ENCODE assay signal across 8 cellular contexts in the genomic region with DNA sequence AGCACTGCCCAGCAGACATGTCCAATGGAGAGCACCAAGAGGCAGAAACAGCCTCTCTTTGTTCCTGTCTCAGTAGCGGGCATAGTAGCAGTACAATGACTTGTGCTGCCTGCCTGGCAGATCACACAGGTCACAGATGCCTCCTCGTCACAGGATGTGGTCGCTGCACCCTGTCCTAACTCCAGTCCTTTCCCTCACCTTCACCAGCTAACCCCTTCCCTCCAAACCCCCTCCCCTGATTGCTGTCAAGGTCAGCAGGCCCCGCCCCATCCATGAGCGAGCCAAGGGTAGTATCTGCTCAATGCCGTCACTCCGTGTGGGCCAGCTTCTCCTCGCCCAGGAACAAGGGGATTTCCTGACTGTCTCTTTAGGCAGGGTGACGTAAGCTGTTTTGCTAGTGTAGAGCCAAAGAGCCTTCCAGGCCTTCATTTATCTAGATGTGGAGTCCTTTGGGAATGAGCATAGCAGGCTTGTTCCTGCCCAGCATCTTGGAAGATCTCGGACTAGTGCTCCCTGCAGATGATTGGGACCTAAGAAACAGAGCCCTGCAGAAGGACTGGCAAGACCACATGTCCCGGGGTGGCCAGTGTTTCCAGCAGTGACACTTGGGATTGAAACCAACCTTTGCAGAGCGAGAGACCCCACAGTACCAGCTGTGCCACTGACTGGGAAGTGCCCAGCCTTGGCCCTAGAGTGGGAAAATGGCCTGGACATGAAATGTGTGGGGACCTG.
DNase-seq lines count a peak whose midpoint lies in the region; ATAC-seq, FAIRE-seq and TF ChIP-seq lines count a peak whose summit lies in the region.

No MANE protein-coding gene starts in this region.

- H2AFZ ChIP-seq in H1 (ENCODE audit: low read length): no peak overlapping the region

- peak; percentile 92 for DNase-seq in CD1c-positive myeloid dendritic cell (ENCODE audit: extremely low spot score)
- peak; percentile 51 to 61 for DNase-seq in activated CD8-positive, alpha-beta memory T cell treated with anti-CD3 and anti-CD28 coated beads for 4 hours (ENCODE audit: low read depth in 2 of 2)
- DNase-seq in H1 (ENCODE audit: low read depth in 1 of 2, low spot score in 2 of 2): no peak
- DNase-seq in pancreas: peak in 2 of 6 donors; percentile 41 to 68
- peak in 1 of 2 donors; percentile 69 for DNase-seq in upper lobe of left lung
- no peak for DNase-seq in D721Med (ENCODE audit: insufficient read length, low spot score)
- DNase-seq in mesendoderm: no peak

- 94% methylated on average over 12 of the region's 12 CpGs; no CpG with 5 or more reads in 1 of the 2 experiments for WGBS in H1 (ENCODE audit: extremely low coverage in 1 of 2, insufficient coverage in 1 of 2, insufficient read length in 1 of 2, insufficient replicate concordance in 2 of 2, low coverage in 1 of 2, low lambda C conversion rate in 2 of 2, missing lambda C conversion rate in 1 of 2), 2 experiments
- 30 to 38% methylated on average over 12 of the region's 12 CpGs for WGBS in pancreas, 2 donors
- WGBS in upper lobe of left lung, 2 donors: 40 to 44% methylated on average over 6 to 11 of the region's 12 CpGs
- WGBS in mesendoderm (ENCODE audit: extremely low coverage, insufficient coverage, low lambda C conversion rate): no CpG with 5 or more reads among the region's 12 CpGs

- H3K36me3 ChIP-seq in KOPT-K1 (ENCODE audit: insufficient read depth, low read length) (no peaks in the 10 kb centered on the region), H1 (ENCODE audit: control insufficient read depth in 2 of 4, insufficient read depth in 4 of 4, low read length in 3 of 4) (no peaks in the 10 kb centered on the region), pancreas (no peaks in the 10 kb centered on the region), upper lobe of left lung (no peaks in the 10 kb centered on the region), mesendoderm (ENCODE audit: control insufficient read depth, insufficient read depth, low read length) (no peaks in the 10 kb centered on the region)

- H3K9me3 ChIP-seq in KOPT-K1 (ENCODE audit: insufficient read depth, low read length, poor library complexity, severe bottlenecking) (no peaks in the 10 kb centered on the region), H1 (ENCODE audit: insufficient read depth in 2 of 2, low read depth in 1 of 2, low read length in 1 of 2) (no peaks in the 10 kb centered on the region), pancreas (no peaks in the 10 kb centered on the region), upper lobe of left lung (no peaks in the 10 kb centered on the region)

- peak; percentile 29 to 79 (median 65) for ATAC-seq in pancreas
- peak; percentile 39 to 78 for ATAC-seq in upper lobe of left lung (ENCODE audit: low FRiP score in 2 of 2)

- H3K4ac ChIP-seq in H1 (replicated peaks; ENCODE audit: insufficient read length, low read depth, low read length) (no peak overlapping the region), mesendoderm (ENCODE audit: low read depth, low read length) (no peak overlapping the region)

- H4K91ac ChIP-seq in H1 (replicated peaks; ENCODE audit: insufficient read length, low read length): no peak overlapping the region

- H2BK120ac ChIP-seq in H1 (replicated peaks; ENCODE audit: low read depth, low read length) (no peak overlapping the region), mesendoderm (ENCODE audit: low read depth, low read length) (no peak overlapping the region)

- H2BK5ac ChIP-seq in H1 (ENCODE audit: low read depth, low read length) (no peak overlapping the region), mesendoderm (ENCODE audit: low read length) (no peak overlapping the region)

- FAIRE-seq in H1 (lab: Jason Lieb, UNC): no peak
- FAIRE-seq in pancreas (lab: Jason Lieb, UNC): no peak
- FAIRE-seq in D721Med (lab: Jason Lieb, UNC): no peak

- TF ChIP-seq CTCF in H1 (IDR thresholded peaks at IDR 0.05; ENCODE audit: control extremely low read depth in 1 of 3, insufficient read depth in 1 of 3, low read depth in 1 of 3, low read length in 3 of 3) (no peak), pancreas (IDR thresholded peaks at IDR 0.05) (no peak), upper lobe of left lung (IDR thresholded peaks at IDR 0.05) (no peak), D721Med (IDR thresholded peaks at IDR 0.05; ENCODE audit: insufficient read depth, missing control alignments) (no peak)

- H3K79me1 ChIP-seq in H1 (ENCODE audit: low read depth, low read length) (no peaks in the 10 kb centered on the region), mesendoderm (ENCODE audit: low read length) (no peaks in the 10 kb centered on the region)

- H3K9ac ChIP-seq in H1 (replicated peaks in 1 of 4; ENCODE audit: extremely low read depth in 1 of 4, low read depth in 3 of 4, low read length in 3 of 4) (no peak overlapping the region; a peak in 1 of 7 replicates), mesendoderm (ENCODE audit: low read length) (no peak overlapping the region)

- intact Hi-C loops in pancreas (cut with DNase I): no loop called here

- H3K4me2 ChIP-seq in H1 (ENCODE audit: insufficient read depth in 1 of 2, low read depth in 2 of 2, low read length in 2 of 2): no peak overlapping the region
- no peak overlapping the region for H3K4me2 ChIP-seq in mesendoderm (ENCODE audit: low read length)

- H3K23me2 ChIP-seq in H1 (ENCODE audit: low read depth, low read length): peaks cover 6% of the 10 kb centered on the region; the same call in 1 of the 2 replicates

- H3K56ac ChIP-seq in H1 (replicated peaks; ENCODE audit: insufficient read length, low read depth, low read length) (no peak overlapping the region), mesendoderm (ENCODE audit: low read length) (no peak overlapping the region)

- H4K20me1 ChIP-seq in H1 (replicated peaks in 1 of 2; ENCODE audit: control insufficient read depth in 1 of 2, insufficient read depth in 2 of 2, low read length in 2 of 2): peaks cover 0 to 2% of the 10 kb centered on the region in 2 experiments

- H2BK12ac ChIP-seq in H1 (ENCODE audit: low read depth, low read length): no peak overlapping the region

- no peak for TF ChIP-seq RAD21 in H1 (IDR thresholded peaks at IDR 0.05 in 1 of 2, conservative IDR thresholded peaks at IDR 0.05 in 1 of 2; ENCODE audit: low read depth in 2 of 2, low read length in 2 of 2)

- H3K18ac ChIP-seq in H1 (ENCODE audit: extremely low read depth, low read length) (no peak overlapping the region), mesendoderm (ENCODE audit: low read length) (no peak overlapping the region)

- TF ChIP-seq EP300 in H1 (IDR thresholded peaks at IDR 0.05; ENCODE audit: borderline replicate concordance in 1 of 2, low read depth in 2 of 2, low read length in 2 of 2) (no peak), upper lobe of left lung (IDR thresholded peaks at IDR 0.05) (no peak)

- H4K5ac ChIP-seq in H1 (ENCODE audit: insufficient read length, low read depth, low read length) (no peak overlapping the region), mesendoderm (ENCODE audit: low read length) (no peak overlapping the region)

- H3K23ac ChIP-seq in H1 (ENCODE audit: insufficient read length) (no peak overlapping the region), mesendoderm (ENCODE audit: low read length) (no peak overlapping the region)

- H3K4me3 ChIP-seq in H1 (ENCODE audit: extremely low read depth in 1 of 4, insufficient read depth in 2 of 4, low read depth in 3 of 4, low read length in 4 of 4): no peak overlapping the region
- H3K4me3 ChIP-seq in pancreas: no peak overlapping the region
- H3K4me3 ChIP-seq in upper lobe of left lung: no peak overlapping the region
- no peak overlapping the region for H3K4me3 ChIP-seq in mesendoderm (ENCODE audit: low read length)

- peak overlapping the region; percentile 37 for H2BK20ac ChIP-seq in H1 (ENCODE audit: low read length)

- H3K27ac ChIP-seq in KOPT-K1 (ENCODE audit: low read depth, low read length, poor library complexity, severe bottlenecking) (peak overlapping the region; percentile 72), H1 (ENCODE audit: low read depth, low read length) (no peak overlapping the region), pancreas (peak overlapping the region in 2 of 4 donors; percentile 14 to 52), upper lobe of left lung (peak overlapping the region in 3 of 4 donors; percentile 8 to 72 (median 72)), mesendoderm (ENCODE audit: low read depth, low read length) (no peak overlapping the region)

- peaks cover 3 to 17% (median 10%) of the 10 kb centered on the region in 4 experiments; a peak in 6 of 7 replicates for H3K27me3 ChIP-seq in H1 (replicated peaks in 1 of 4; ENCODE audit: control insufficient read depth in 3 of 4, extremely low read depth in 1 of 4, insufficient read depth in 3 of 4, low read length in 3 of 4)
- peaks cover 0 to 3% (median 0%) of the 10 kb centered on the region in 4 donors for H3K27me3 ChIP-seq in pancreas
- no peaks in the 10 kb centered on the region for H3K27me3 ChIP-seq in upper lobe of left lung
- peaks cover 2% of the 10 kb centered on the region for H3K27me3 ChIP-seq in mesendoderm (ENCODE audit: insufficient read depth, low read length, poor library complexity)

- H3K4me1 ChIP-seq in H1 (replicated peaks in 1 of 4; ENCODE audit: control insufficient read depth in 3 of 4, insufficient read depth in 4 of 4, low read length in 3 of 4): peaks cover 0 to 15% (median 10%) of the 10 kb centered on the region in 4 experiments; a peak in 6 of 7 replicates
- H3K4me1 ChIP-seq in pancreas: peaks cover 0 to 10% (median 0%) of the 10 kb centered on the region in 3 donors
- peaks cover 29 to 45% (median 37%) of the 10 kb centered on the region in 4 donors for H3K4me1 ChIP-seq in upper lobe of left lung
- no peaks in the 10 kb centered on the region for H3K4me1 ChIP-seq in mesendoderm (ENCODE audit: control insufficient read depth, low read depth, low read length)

- H3K79me2 ChIP-seq in H1 (ENCODE audit: control insufficient read depth in 1 of 2, insufficient read depth in 2 of 2, low read length in 2 of 2) (no peaks in the 10 kb centered on the region), mesendoderm (ENCODE audit: control insufficient read depth, insufficient read depth, low read length) (no peaks in the 10 kb centered on the region)

- H3K14ac ChIP-seq in H1 (ENCODE audit: insufficient read length): no peak overlapping the region

- no peak for TF ChIP-seq POLR2A in H1 (IDR thresholded peaks at IDR 0.05; ENCODE audit: control extremely low read depth in 1 of 2, low read depth in 2 of 2, low read length in 2 of 2)
- no peak for TF ChIP-seq POLR2A in upper lobe of left lung (IDR thresholded peaks at IDR 0.05)

- H2AK5ac ChIP-seq in H1 (ENCODE audit: low read depth, low read length) (no peak overlapping the region), mesendoderm (ENCODE audit: low read length) (no peak overlapping the region)

- H2BK15ac ChIP-seq in H1 (ENCODE audit: low read length): no peak overlapping the region
- H2BK15ac ChIP-seq in mesendoderm (replicated peaks; ENCODE audit: low read depth): no peak overlapping the region

- POLR2A ChIA-PET in H1 (lab: Charles Lee; ENCODE audit: partially characterized antibody): no interaction called here

- CTCF ChIA-PET in H1 (lab: Charles Lee; ENCODE audit: partially characterized antibody): interaction anchor here (6.1 to 13.7 kb wide), 2 partner anchors 10 to 134 kb away, joined by 28 to 147 read pairs; no protein-coding TSS in a partner anchor

- no peak overlapping the region for H4K8ac ChIP-seq in H1 (ENCODE audit: extremely low read depth, insufficient read depth, low read length)
- H4K8ac ChIP-seq in mesendoderm (ENCODE audit: low read depth, low read length): no peak overlapping the region

TF ChIP-seq in H1, 55 proteins besides CTCF, POLR2A, EP300 and RAD21 (continues in another document):
- no peak for TF ChIP-seq CREB1 (IDR thresholded peaks at IDR 0.05)

Comparison
In these comparisons a context has a peak if more than half of its experiments do, and no peak if none do; other contexts are left out.
1. DNase-seq: peak in CD1c-positive myeloid dendritic cell (single experiment) and activated CD8-positive, alpha-beta memory T cell treated with anti-CD3 and anti-CD28 coated beads for 4 hours (2 of 2); none in H1 (0 of 2), D721Med (single experiment) and mesendoderm (single experiment).
2. H3K27ac ChIP-seq: peak in KOPT-K1 (single experiment) and upper lobe of left lung (3 of 4); none in H1 (single experiment) and mesendoderm (single experiment).